In the genomic region with DNA sequence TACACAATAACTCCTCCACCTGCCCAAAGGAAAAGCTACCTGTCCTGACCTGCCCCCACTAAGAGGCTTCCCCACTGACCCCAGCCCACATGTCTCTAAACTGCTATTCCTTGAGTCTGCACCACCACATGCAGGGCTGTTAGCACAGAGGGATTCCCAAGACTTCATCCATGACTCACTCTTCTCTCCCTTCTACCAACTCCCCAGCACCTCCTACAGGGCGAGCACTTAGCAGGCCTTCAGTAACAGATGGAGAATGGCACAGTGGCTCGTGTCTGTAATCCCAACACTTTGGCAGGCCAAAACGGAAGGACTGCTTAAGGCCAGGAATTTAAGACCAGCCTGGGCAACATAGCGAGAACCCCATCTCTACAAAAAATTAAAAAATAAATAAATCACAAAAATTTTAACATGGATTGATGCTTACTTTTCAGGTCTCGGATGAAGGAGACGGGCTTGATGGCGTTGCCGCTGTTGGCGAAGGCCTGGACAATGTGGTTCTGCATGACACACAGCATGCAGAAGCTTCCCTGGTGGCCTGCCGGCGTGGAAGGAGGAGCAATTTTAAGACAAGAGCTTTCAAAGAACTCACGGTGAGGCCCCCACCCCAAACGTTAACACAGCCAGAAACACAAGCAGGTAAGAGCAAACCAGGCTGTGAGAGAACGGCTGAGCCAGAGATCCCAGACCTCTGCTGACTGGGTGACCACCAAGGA, we compare ENCODE assay signal across 11 cellular contexts. TPM values are rescaled to one million over a fixed set of nuclear protein-coding genes. Genes with fewer than 3 reads are reported as not detected.
DNase-seq lines count a peak whose midpoint lies in the region; ATAC-seq, FAIRE-seq and TF ChIP-seq lines count a peak whose summit lies in the region.
"Had no signal": no experiment of that assay in that cellular context is flagged by ENCODE, and none has a peak within 500 bp of the region (broad histone marks: within the 10 kb centered on the region; RNA-seq: fewer than 3 reads in every experiment).

No MANE protein-coding gene starts in this region.

- FAIRE-seq in GM12878 (lab: Jason Lieb, UNC): no peak

- SMC1A ChIA-PET in GM12878 (lab: Charles Lee; ENCODE audit: uncharacterized antibody, unreplicated experiment): no interaction called here

- H3K27ac ChIP-seq in GM12878 (ENCODE audit: control insufficient read depth, insufficient read depth): no peak overlapping the region
- H3K27ac ChIP-seq in osteoblast (ENCODE audit: low read depth, low read length): peak overlapping the region; percentile 8
- H3K27ac ChIP-seq: C4-2B, Peyer's patch had no signal

- WGBS in GM12878 (ENCODE audit: insufficient coverage, insufficient replicate concordance, low lambda C conversion rate, missing lambda C conversion rate): 99% methylated on average over 14 of the region's 14 CpGs

- H3K79me2 ChIP-seq in GM12878 (ENCODE audit: control insufficient read depth, insufficient read depth, low read length) (no peaks in the 10 kb centered on the region; the same call in none of the 2 replicates), osteoblast (ENCODE audit: insufficient read depth, low read length) (peaks cover 88% of the 10 kb centered on the region)

- no peak for TF ChIP-seq RAD21 in GM12878 (IDR thresholded peaks at IDR 0.05; ENCODE audit: insufficient read depth, low read depth, low read length)

- DNase-seq in activated CD4-positive, alpha-beta T cell treated with anti-CD3 and anti-CD28 coated beads for 36 hours: peak; percentile 59
- no peak for DNase-seq in activated CD4-positive, alpha-beta T cell treated with anti-CD3 and anti-CD28 coated beads for 1 hour
- DNase-seq in LNCaP clone FGC (ENCODE audit: low read depth) (no peak), GM12878 (ENCODE audit: low read depth, low spot score) (no peak), osteoblast (ENCODE audit: insufficient read length, low spot score, missing footprints) (peak; percentile 94), KG1 (lab: John Stamatoyannopoulos, UW) (no peak)
- DNase-seq: Peyer's patch had no signal

- H4K20me1 ChIP-seq in GM12878 (ENCODE audit: control insufficient read depth, insufficient read depth) (no peaks in the 10 kb centered on the region; the same call in 1 of the 2 replicates), osteoblast (ENCODE audit: insufficient read depth, low read length) (peaks cover 27% of the 10 kb centered on the region)

- H3K4me2 ChIP-seq in GM12878 (ENCODE audit: control insufficient read depth, insufficient read depth) (no peak overlapping the region), osteoblast (ENCODE audit: insufficient read depth, low read length) (no peak overlapping the region)

- peaks cover 21% of the 10 kb centered on the region for H3K4me1 Mint-ChIP-seq in activated CD4-positive, alpha-beta T cell treated with anti-CD3 and anti-CD28 coated beads for 36 hours

- POLR2A ChIA-PET in activated CD4-positive, alpha-beta T cell treated with anti-CD3 and anti-CD28 coated beads for 36 hours (lab: Charles Lee): interaction anchor here (0.8 to 1.1 kb wide), 2 partner anchors 9 to 12 kb away, joined by 3 read pairs; no protein-coding TSS in a partner anchor
- POLR2A ChIA-PET in GM12878 (lab: Charles Lee): no interaction called here

- H2AFZ ChIP-seq in GM12878 (ENCODE audit: control insufficient read depth, low read depth, low read length): no peak overlapping the region
- no peak overlapping the region for H2AFZ ChIP-seq in osteoblast (ENCODE audit: low read length)

- H3K27ac Mint-ChIP-seq in activated CD4-positive, alpha-beta T cell treated with anti-CD3 and anti-CD28 coated beads for 36 hours: no peak overlapping the region
- H3K27ac Mint-ChIP-seq: memory B cell had no signal

- H3K27me3 ChIP-seq in GM12878 (replicated peaks in 1 of 2; ENCODE audit: control insufficient read depth in 2 of 2, insufficient read depth in 2 of 2, low read length in 1 of 2) (no peaks in the 10 kb centered on the region), osteoblast (ENCODE audit: insufficient read depth, low read length) (no peaks in the 10 kb centered on the region)
- H3K27me3 ChIP-seq: Peyer's patch had no signal

- H3K9me3 ChIP-seq in GM12878 (replicated peaks; ENCODE audit: control insufficient read depth, insufficient read depth, low read length) (no peaks in the 10 kb centered on the region), osteoblast (ENCODE audit: low read depth, low read length) (no peaks in the 10 kb centered on the region)
- H3K9me3 ChIP-seq: Peyer's patch had no signal

- no TSS peak for BruUV-seq in GM12878 (replicated peaks; lab: Mats Ljungman, UMichigan)

- RAD21 ChIA-PET in GM12878 (lab: Charles Lee; ENCODE audit: unreplicated experiment): no interaction called here

- H3K36me3 Mint-ChIP-seq in activated CD4-positive, alpha-beta T cell treated with anti-CD3 and anti-CD28 coated beads for 36 hours (ENCODE audit: low read depth): peaks cover 70% of the 10 kb centered on the region

- no peaks in the 10 kb centered on the region for H3K27me3 Mint-ChIP-seq in activated CD4-positive, alpha-beta T cell treated with anti-CD3 and anti-CD28 coated beads for 36 hours
- H3K27me3 Mint-ChIP-seq: memory B cell had no signal

- in situ Hi-C loops in GM12878 (cut with MboI): no loop called here

- H3K4me1 ChIP-seq in GM12878 (ENCODE audit: control insufficient read depth, insufficient read depth, low read length): no peaks in the 10 kb centered on the region
- no peaks in the 10 kb centered on the region for H3K4me1 ChIP-seq in osteoblast (ENCODE audit: insufficient read depth, low read length)
- H3K4me1 ChIP-seq: Peyer's patch had no signal

- H3K4me3 ChIP-seq in LNCaP clone FGC (ENCODE audit: low read depth, low read length) (no peak overlapping the region), GM12878 (no peak overlapping the region), osteoblast (ENCODE audit: insufficient read depth, low read length) (no peak overlapping the region)
- H3K4me3 ChIP-seq: Peyer's patch had no signal

- no peak for TF ChIP-seq POLR2A in GM12878 (IDR thresholded peaks at IDR 0.05; ENCODE audit: low read depth, low read length)

- H3K36me3 ChIP-seq in GM12878 (ENCODE audit: control insufficient read depth in 2 of 2, insufficient read depth in 2 of 2, low read length in 1 of 2) (peaks cover 22 to 54% of the 10 kb centered on the region in 2 experiments), osteoblast (ENCODE audit: insufficient read depth, low read length) (peaks cover 83% of the 10 kb centered on the region)

- H3K9me3 Mint-ChIP-seq in activated CD4-positive, alpha-beta T cell treated with anti-CD3 and anti-CD28 coated beads for 36 hours (ENCODE audit: low read depth): no peaks in the 10 kb centered on the region
- H3K9me3 Mint-ChIP-seq: memory B cell had no signal

- no peak overlapping the region for H3K9ac ChIP-seq in GM12878 (ENCODE audit: control insufficient read depth, insufficient read depth, low read length)

- CTCF ChIA-PET in activated CD4-positive, alpha-beta T cell treated with anti-CD3 and anti-CD28 coated beads for 36 hours (lab: Charles Lee): interaction anchor here (0.5 to 1.3 kb wide), 6 partner anchors 8 to 1492 kb away, joined by 3 to 5 read pairs (median 3); no protein-coding TSS in a partner anchor
- CTCF ChIA-PET in GM12878 (lab: Yijun Ruan, JAX): interaction anchor here (1.3 kb wide), 1 partner anchor 107 kb away, joined by 3 read pairs; no protein-coding TSS in a partner anchor

- TF ChIP-seq EP300 in GM12878 (IDR thresholded peaks at IDR 0.05; ENCODE audit: borderline replicate concordance in 1 of 2, control insufficient read depth in 1 of 2, low read depth in 2 of 2, low read length in 2 of 2): no peak

- intact Hi-C loops in activated CD4-positive, alpha-beta T cell treated with anti-CD3 and anti-CD28 coated beads for 36 hours (cut with DNase I, micrococcal nuclease): no loop called here
- intact Hi-C loops in GM12878 (cut with micrococcal nuclease; ENCODE audit: unreplicated experiment): no loop called here

- TF ChIP-seq CTCF in LNCaP clone FGC (IDR thresholded peaks at IDR 0.05; ENCODE audit: control insufficient read depth, extremely low read depth, insufficient read depth): 0 out of 2 replicates have a peak, but pooled peaks have one; percentile 4
- TF ChIP-seq CTCF in GM12878 (IDR thresholded peaks at IDR 0.05 in 2 of 3, conservative IDR thresholded peaks at IDR 0.05 in 1 of 3; ENCODE audit: control insufficient read depth in 2 of 3, extremely low read depth in 1 of 3, insufficient read depth in 1 of 3, low read depth in 3 of 3, low read length in 3 of 3): peak in 2 of 3 experiments; percentile 7 to 24; a peak in 3 of 6 replicates
- peak; percentile 68 for TF ChIP-seq CTCF in osteoblast (IDR thresholded peaks at IDR 0.05; ENCODE audit: extremely low read depth, low read depth, low read length)

- H3K4me3 Mint-ChIP-seq in activated CD4-positive, alpha-beta T cell treated with anti-CD3 and anti-CD28 coated beads for 36 hours: no peak overlapping the region
- H3K4me3 Mint-ChIP-seq: memory B cell had no signal

- ATAC-seq in activated CD4-positive, alpha-beta T cell treated with anti-CD3 and anti-CD28 coated beads for 36 hours: peak; percentile 91
- ATAC-seq in GM12878: peak; percentile 30; the same call in 1 of the 3 replicates
- no peak for ATAC-seq in GM21737 (IDR thresholded peaks at IDR 0.05; ENCODE audit: unreplicated experiment)
- ATAC-seq in GM21423 (IDR thresholded peaks at IDR 0.05; ENCODE audit: unreplicated experiment): no peak

RNA-seq across cellular contexts. Expression of a gene that starts 12.0 kb away (rescaled TPM):
- total RNA-seq in activated CD4-positive, alpha-beta T cell treated with anti-CD3 and anti-CD28 coated beads for 36 hours: 10 to 100 TPM; 90.1 to 92.5 TPM
- total RNA-seq in GM12878 (2013; cell fraction: nucleolus; rRNA removed): 132 and 138 TPM in 2 replicates
- total RNA-seq in GM12878 (2014; rRNA removed) (13.6 and 19.7 TPM in 2 replicates), GM12878 (2014; rRNA removed; fragmentation: Illumina TruSeq; extraction: Trizol) (15.6 and 18.5 TPM in 2 replicates), GM12878 (2021) (65.7 and 72.6 TPM in 2 replicates), osteoblast (30.8 and 34.8 TPM in 2 replicates)
- 30.5 TPM for polyA plus RNA-seq in GM12878 (2011; ENCODE audit: low read depth)
- polyA plus RNA-seq in GM12878 (2011; rRNA removed) (19.2 and 35.0 TPM in 2 replicates), GM12878 (2014; fragmentation: Illumina TruSeq; extraction: Trizol) (36.0 and 43.0 TPM in 2 replicates), GM12878 (2014; fragmentation: Nextera tagmentation; extraction: Ambion mirVana) (10 to 100 TPM in 1 of 2 experiments, 1 to 10 TPM in 1; 7.2 to 12.4 TPM), GM12878 (2014; rRNA removed) (33.1 and 41.6 TPM in 2 replicates), GM12878 (2016; fragmentation: Nextera tagmentation; extraction: Ambion mirVana) (10 to 100 TPM; 34.1 to 34.8 TPM)
- 25.6 and 32.8 TPM in 2 replicates for polyA plus RNA-seq in GM12878 (2011; cell fraction: cytosol; rRNA removed)
- 105 and 115 TPM in 2 replicates for polyA plus RNA-seq in GM12878 (2011; cell fraction: nucleus; rRNA removed)
- 45.1 and 52.4 TPM in 2 replicates for polyA plus RNA-seq in GM12878 (2012)
- polyA minus RNA-seq in GM12878 (2011; rRNA and poly(A)+ RNA removed): 43.5 and 52.6 TPM in 2 replicates
- 8.3 and 19.9 TPM in 2 replicates for polyA minus RNA-seq in GM12878 (2011; cell fraction: cytosol; rRNA and poly(A)+ RNA removed)
- polyA minus RNA-seq in GM12878 (2011; cell fraction: nucleus; rRNA and poly(A)+ RNA removed): 28.8 and 38.0 TPM in 2 replicates

RNA-seq across cellular contexts. Expression of a gene that starts 46.6 kb away (rescaled TPM):
- total RNA-seq in activated CD4-positive, alpha-beta T cell treated with anti-CD3 and anti-CD28 coated beads for 36 hours: 100 to 1,000 TPM; 109 to 130 TPM
- total RNA-seq in GM12878 (2013; cell fraction: nucleolus; rRNA removed): 559 and 619 TPM in 2 replicates
- 92.6 and 97.8 TPM in 2 replicates for total RNA-seq in GM12878 (2014; rRNA removed)
- total RNA-seq in GM12878 (2014; rRNA removed; fragmentation: Illumina TruSeq; extraction: Trizol): 130 and 134 TPM in 2 replicates
- total RNA-seq in GM12878 (2021): 165 and 167 TPM in 2 replicates
- polyA plus RNA-seq in GM12878 (2011; ENCODE audit: low read depth): 88.3 TPM
- polyA plus RNA-seq in GM12878 (2011; rRNA removed): 141 and 188 TPM in 2 replicates
- 170 and 179 TPM in 2 replicates for polyA plus RNA-seq in GM12878 (2011; cell fraction: cytosol; rRNA removed)
- 778 and 997 TPM in 2 replicates for polyA plus RNA-seq in GM12878 (2011; cell fraction: nucleus; rRNA removed)
- 136 and 161 TPM in 2 replicates for polyA plus RNA-seq in GM12878 (2012)
- polyA plus RNA-seq in GM12878 (2014; fragmentation: Illumina TruSeq; extraction: Trizol): 160 and 179 TPM in 2 replicates
- polyA plus RNA-seq in GM12878 (2014; fragmentation: Nextera tagmentation; extraction: Ambion mirVana): 10 to 100 TPM in 1 of 2 experiments, 1 to 10 TPM in 1; 6.6 to 11.8 TPM
- 162 and 172 TPM in 2 replicates for polyA plus RNA-seq in GM12878 (2014; rRNA removed)
- polyA plus RNA-seq in GM12878 (2016; fragmentation: Nextera tagmentation; extraction: Ambion mirVana): 100 to 1,000 TPM; 138 to 153 TPM
- 135 and 140 TPM in 2 replicates for polyA minus RNA-seq in GM12878 (2011; rRNA and poly(A)+ RNA removed)
- polyA minus RNA-seq in GM12878 (2011; cell fraction: cytosol; rRNA and poly(A)+ RNA removed): 38.6 and 44.8 TPM in 2 replicates
- polyA minus RNA-seq in GM12878 (2011; cell fraction: nucleus; rRNA and poly(A)+ RNA removed): 165 and 192 TPM in 2 replicates
- total RNA-seq in osteoblast: 20.9 and 21.4 TPM in 2 replicates

Comparison
In these comparisons a context has a peak if more than half of its experiments do, and no peak if none do; other contexts are left out.
1. DNase-seq: peak in activated CD4-positive, alpha-beta T cell treated with anti-CD3 and anti-CD28 coated beads for 36 hours (single experiment) and osteoblast (single experiment); none in activated CD4-positive, alpha-beta T cell treated with anti-CD3 and anti-CD28 coated beads for 1 hour (single experiment), LNCaP clone FGC (single experiment), GM12878 (single experiment) and KG1 (single experiment).
2. ATAC-seq: peak in activated CD4-positive, alpha-beta T cell treated with anti-CD3 and anti-CD28 coated beads for 36 hours (single experiment) and GM12878 (single experiment); none in GM21737 (single experiment) and GM21423 (single experiment).
3. CTCF ChIP-seq: peak in every context shown above with its lines; median percentile 68 in osteoblast; 16 in GM12878; 4 in LNCaP clone FGC.